In the genomic region with DNA sequence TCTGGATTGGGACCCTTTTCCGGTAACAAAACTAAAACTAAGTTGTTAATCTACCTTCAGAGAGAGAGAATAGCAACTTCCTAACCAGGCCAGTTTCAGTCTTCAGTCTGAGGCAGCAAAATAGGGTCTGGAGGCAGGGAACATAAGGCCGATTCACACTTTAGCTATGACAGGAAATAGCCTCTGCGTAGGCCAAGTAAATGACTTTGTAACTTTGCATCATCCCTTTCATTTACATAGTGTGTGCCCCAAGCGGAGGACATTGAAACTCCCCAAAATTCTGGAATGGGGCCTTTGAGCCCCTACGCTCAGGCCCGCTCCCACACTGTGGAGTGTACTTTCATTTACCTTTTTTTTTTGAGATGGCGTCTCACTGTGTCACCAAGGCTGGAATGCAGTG, we compare ENCODE assay signal across 8 cellular contexts. TPM values are rescaled to one million over a fixed set of nuclear protein-coding genes. Genes with fewer than 3 reads are reported as not detected.
DNase-seq lines count a peak whose midpoint lies in the region; ATAC-seq and TF ChIP-seq lines count a peak whose summit lies in the region.

No MANE protein-coding gene starts in this region.

- H3K4me1 ChIP-seq in A673 (ENCODE audit: insufficient read depth, low read length, poor library complexity, severe bottlenecking), result no peaks in the 10 kb centered on the region

- CTCF ChIA-PET in A673 (lab: Charles Lee), result no interaction called here

- no peaks in the 10 kb centered on the region for H3K36me3 ChIP-seq in A673 (ENCODE audit: insufficient read depth, low read length, poor library complexity, severe bottlenecking)

- H3K27ac ChIP-seq in A673 (ENCODE audit: low read depth, low read length, poor library complexity, severe bottlenecking), result no peak overlapping the region

- no peaks in the 10 kb centered on the region for H3K9me3 ChIP-seq in A673 (ENCODE audit: low read depth, low read length, poor library complexity, severe bottlenecking)

- ATAC-seq in GM18502 (IDR thresholded peaks at IDR 0.05; ENCODE audit: poor library complexity, unreplicated experiment) (peak; percentile 23), HG02571 (IDR thresholded peaks at IDR 0.05; ENCODE audit: unreplicated experiment) (peak; percentile 12), SK-N-SH treated with all-trans-retinoic acid at 6 μM for 48 hours (no peak), GM19023 (IDR thresholded peaks at IDR 0.05; ENCODE audit: unreplicated experiment) (no peak)

- POLR2A ChIA-PET in A673 (lab: Charles Lee; ENCODE audit: low non-redundant PET), result no interaction called here

- TF ChIP-seq CTCF in fibroblast of villous mesenchyme (IDR thresholded peaks at IDR 0.05; ENCODE audit: insufficient read depth, low read depth, low read length), result no peak
- no peak for TF ChIP-seq CTCF in A673 (conservative IDR thresholded peaks at IDR 0.05; ENCODE audit: low read depth, low read length)

- intact Hi-C loops in A673 (cut with micrococcal nuclease; ENCODE audit: unreplicated experiment), result no loop called here

- H3K4me3 ChIP-seq in fibroblast of villous mesenchyme (ENCODE audit: low read depth, low read length) (no peak overlapping the region), A673 (ENCODE audit: low read depth, low read length, poor library complexity, severe bottlenecking) (no peak overlapping the region)

- no TSS peak for BruUV-seq in A673 (replicated peaks; lab: Mats Ljungman, UMichigan)

- DNase-seq in fibroblast of villous mesenchyme (ENCODE audit: low read depth) (peak; percentile 83), NCI-H1092 (lab: John Stamatoyannopoulos, UW) (no peak), DMS79 (lab: John Stamatoyannopoulos, UW) (no peak), A673 (ENCODE audit: low spot score) (no peak)

- H3K27me3 ChIP-seq in A673 (replicated peaks; ENCODE audit: insufficient read depth, low read depth, low read length, poor library complexity), result peaks cover 9% of the 10 kb centered on the region

TF ChIP-seq in SK-N-SH treated with all-trans-retinoic acid at 6 μM for 48 hours, 23 proteins besides CTCF, POLR2A, EP300 and RAD21:
- TF ChIP-seq RARB (CRISPR knock-in tag; IDR thresholded peaks at IDR 0.05) (peak; percentile 56; the same call in 1 of the 2 replicates), TOX (CRISPR knock-in tag; IDR thresholded peaks at IDR 0.05; ENCODE audit: borderline replicate concordance) (no peak)
TF ChIP-seq in SK-N-SH treated with all-trans-retinoic acid at 6 μM for 48 hours: peak in this region for 1.

RNA-seq across cellular contexts. Expression of a gene that starts 1.7 kb away (rescaled TPM):
- 25.9 and 34.5 TPM in 2 replicates for total RNA-seq in fibroblast of villous mesenchyme
- 5.5 TPM in 2 replicates for total RNA-seq in A673 (2021)

RNA-seq across cellular contexts. Expression of a gene that starts 52.0 kb away (rescaled TPM):
- total RNA-seq in fibroblast of villous mesenchyme (under 0.01 and 0.43 TPM in 2 replicates), A673 (2021) (not detected in 2 replicates)

RNA-seq across cellular contexts. Expression of a gene that starts 58.4 kb away (rescaled TPM):
- total RNA-seq in fibroblast of villous mesenchyme (not detected in 2 replicates), A673 (2021) (not detected in 2 replicates)

Comparison
In these comparisons a context has a peak if more than half of its experiments do, and no peak if none do; other contexts are left out.
1. ATAC-seq: peak in GM18502 (single experiment) and HG02571 (single experiment); none in SK-N-SH treated with all-trans-retinoic acid at 6 μM for 48 hours (single experiment) and GM19023 (single experiment).